ENCODE assay signal across 8 cellular contexts in the genomic region with DNA sequence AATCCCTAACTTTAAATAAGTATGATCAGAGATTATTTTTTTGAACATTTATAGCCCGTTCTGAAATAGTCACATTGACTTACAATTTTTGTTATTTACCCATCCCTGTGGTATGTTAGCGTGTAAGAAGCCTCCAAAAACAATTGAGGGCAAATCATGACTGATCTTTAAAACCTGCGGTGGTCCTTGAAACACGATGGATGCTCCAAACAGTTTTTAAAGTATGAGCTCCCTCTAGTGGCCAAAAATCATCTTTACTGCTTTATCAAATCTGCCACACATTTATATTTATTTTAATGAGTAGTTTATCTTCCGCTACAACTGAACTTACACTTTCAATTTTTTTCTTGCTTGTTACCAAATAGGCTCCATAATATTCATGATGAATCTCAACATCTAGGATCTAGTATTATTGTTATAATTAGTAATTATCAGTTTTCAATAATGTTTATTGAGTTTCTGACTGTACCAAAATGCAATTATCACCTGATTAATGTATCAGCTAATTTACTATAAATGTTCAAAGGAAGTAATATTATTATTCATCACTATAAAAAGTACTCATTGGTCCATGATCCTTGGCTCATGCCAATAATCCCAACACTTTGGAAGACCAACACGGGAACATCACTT. TPM values are rescaled to one million over a fixed set of nuclear protein-coding genes. Genes with fewer than 3 reads are reported as not detected.
DNase-seq lines count a peak whose midpoint lies in the region; ATAC-seq, FAIRE-seq and TF ChIP-seq lines count a peak whose summit lies in the region.

No MANE protein-coding gene starts in this region.

- WGBS in psoas muscle, 3 donors = 18 to 22% (median 18%) methylated on average over 6 of the region's 6 CpGs

- H3K4me3 ChIP-seq in DOHH2 (ENCODE audit: low read length) (no peak overlapping the region), fibroblast of pulmonary artery (replicated peaks; ENCODE audit: low read depth, low read length) (no peak overlapping the region), psoas muscle (no peak overlapping the region)

- no peak overlapping the region for H3K4me2 ChIP-seq in DOHH2 (ENCODE audit: low read length)

- H3K27me3 ChIP-seq in DOHH2 (ENCODE audit: control insufficient read depth, low read length) (no peaks in the 10 kb centered on the region), psoas muscle (ENCODE audit: insufficient read depth in 3 of 3, low read length in 2 of 3) (no peaks in the 10 kb centered on the region)

- H3K79me2 ChIP-seq in DOHH2 (ENCODE audit: control insufficient read depth, low read length) = no peaks in the 10 kb centered on the region

- H3K9me3 ChIP-seq in DOHH2 (ENCODE audit: control insufficient read depth, insufficient read depth, low read length) (no peaks in the 10 kb centered on the region), psoas muscle (no peaks in the 10 kb centered on the region)

- intact Hi-C loops in psoas muscle (cut with DNase I) = loop anchor here (2.0 to 10.0 kb wide), 3 partner anchors 1127 to 1725 kb away; no protein-coding TSS in a partner anchor

- H3K27ac ChIP-seq in DOHH2 (ENCODE audit: low read depth, low read length) (no peak overlapping the region), psoas muscle (no peak overlapping the region)

- DNase-seq in H54 (ENCODE audit: insufficient read length, low spot score) (peak; percentile 5), NCI-H1436 treated with DMSO at 0.1 percent for 48 hours (lab: John Stamatoyannopoulos, UW) (peak; percentile 6), SKM-1 treated with dmso at 0.1 percent for 144 hours (lab: John Stamatoyannopoulos, UW; ENCODE audit: unreplicated experiment) (peak; percentile 41), fibroblast of pulmonary artery (ENCODE audit: low read depth) (peak; percentile 83), psoas muscle (no peak)

- no peak for FAIRE-seq in H54 (lab: Jason Lieb, UNC)

- H3F3A ChIP-seq in DOHH2 (ENCODE audit: control insufficient read depth, insufficient read depth) = no peaks in the 10 kb centered on the region

- no peaks in the 10 kb centered on the region for H3K36me3 ChIP-seq in DOHH2 (ENCODE audit: control insufficient read depth, low read length)
- H3K36me3 ChIP-seq in psoas muscle (ENCODE audit: insufficient read depth in 1 of 2, low read depth in 1 of 2) = no peaks in the 10 kb centered on the region

- no peak for TF ChIP-seq POLR2A in H54 (IDR thresholded peaks at IDR 0.05; ENCODE audit: low read depth, low read length)

- ATAC-seq in psoas muscle (peak in 2 of 4 donors; percentile 42 to 70), HG03469 (IDR thresholded peaks at IDR 0.05; ENCODE audit: unreplicated experiment) (no peak), GM18498 (IDR thresholded peaks at IDR 0.05; ENCODE audit: unreplicated experiment) (no peak)

- TF ChIP-seq CTCF in DOHH2 (IDR thresholded peaks at IDR 0.05; ENCODE audit: low read depth, low read length, poor library complexity, severe bottlenecking) (peak; percentile 55), fibroblast of pulmonary artery (IDR thresholded peaks at IDR 0.05; ENCODE audit: low read length, missing control alignments) (peak; percentile 54), psoas muscle (IDR thresholded peaks at IDR 0.05) (peak; percentile 76)

- no peaks in the 10 kb centered on the region for H4K20me1 ChIP-seq in DOHH2 (ENCODE audit: control insufficient read depth, insufficient read depth, low read depth, low read length)

- H3K9me2 ChIP-seq in DOHH2 (replicated peaks; ENCODE audit: control insufficient read depth, low read length) = no peaks in the 10 kb centered on the region

- H3K4me1 ChIP-seq in DOHH2 (ENCODE audit: control insufficient read depth, low read length) = no peaks in the 10 kb centered on the region
- H3K4me1 ChIP-seq in psoas muscle = no peaks in the 10 kb centered on the region

RNA-seq across cellular contexts. Expression of gene MARCKS, which starts 52.2 kb away (rescaled TPM):
- total RNA-seq in psoas muscle = 10 to 100 TPM in 2 of 4 donors, 1 to 10 TPM in 2; 6.7 to 56.3 (median 12.5) TPM
- 1 to 10 TPM; 3.1 to 6.3 (median 3.6) TPM for polyA plus RNA-seq in psoas muscle

Comparison
In these comparisons a context has a peak if more than half of its experiments do, and no peak if none do; other contexts are left out.
1. DNase-seq: peak in H54 (single experiment), NCI-H1436 treated with DMSO at 0.1 percent for 48 hours (single experiment), SKM-1 treated with dmso at 0.1 percent for 144 hours (single experiment) and fibroblast of pulmonary artery (single experiment); none in psoas muscle (0 of 2).
2. Peak in every context shown above with its lines, with median percentiles within 50 percentile points of each other: CTCF ChIP-seq.